In the genomic region with DNA sequence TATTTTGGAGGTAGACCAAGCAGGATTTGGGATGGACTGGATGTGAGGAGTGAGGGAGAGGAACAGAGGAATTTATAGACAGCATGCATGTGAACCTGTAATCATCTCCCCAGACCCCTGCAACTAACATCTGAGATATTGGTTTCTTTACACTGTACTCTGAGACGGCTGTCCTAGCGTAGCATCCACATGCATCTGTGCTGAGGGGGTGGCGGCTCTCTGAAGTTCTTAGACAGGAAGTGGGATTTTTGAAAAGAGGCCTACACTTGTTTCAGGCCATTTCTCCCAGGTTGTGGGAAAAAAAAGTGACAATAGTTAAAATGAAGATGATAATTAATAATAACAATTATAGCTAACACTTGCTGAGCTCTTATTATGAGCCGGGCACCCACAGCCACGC, we compare ENCODE assay signal across 15 cellular contexts.
DNase-seq lines count a peak whose midpoint lies in the region; ATAC-seq and TF ChIP-seq lines count a peak whose summit lies in the region.
"Had no signal": no experiment of that assay in that cellular context is flagged by ENCODE, and none has a peak within 500 bp of the region (broad histone marks: within the 10 kb centered on the region; RNA-seq: fewer than 3 reads in every experiment).

No MANE protein-coding gene starts in this region.

- no peak overlapping the region for H3K9ac ChIP-seq in DND-41 (ENCODE audit: low read depth, low read length)

- no peak for TF ChIP-seq EP300 in stomach (IDR thresholded peaks at IDR 0.05)

- no peaks in the 10 kb centered on the region for H3K9me2 ChIP-seq in hepatocyte (replicated peaks; ENCODE audit: insufficient read depth)

- no peaks in the 10 kb centered on the region for H3K9me3 ChIP-seq in DND-41 (ENCODE audit: insufficient read depth, low read length, severe bottlenecking)
- H3K9me3 ChIP-seq in hepatocyte (ENCODE audit: low read depth): no peaks in the 10 kb centered on the region
- H3K9me3 ChIP-seq in stomach: peaks cover 0 to 1% (median 0%) of the 10 kb centered on the region in 4 donors
- no peaks in the 10 kb centered on the region for H3K9me3 ChIP-seq in left lung
- H3K9me3 ChIP-seq: Caco-2 had no signal

- intact Hi-C loops in stomach (cut with DNase I; ENCODE audit: low total_unique reads): no loop called here
- intact Hi-C loops in left colon (cut with DNase I, micrococcal nuclease): no loop called here
- intact Hi-C loops in left lung (cut with DNase I): no loop called here

- TF ChIP-seq CTCF in DND-41 (IDR thresholded peaks at IDR 0.05; ENCODE audit: borderline replicate concordance, extremely low read depth, low read length, poor library complexity, severe bottlenecking) (no peak), hepatocyte (IDR thresholded peaks at IDR 0.05; ENCODE audit: poor library complexity) (no peak), stomach (IDR thresholded peaks at IDR 0.05) (no peak), left lung (IDR thresholded peaks at IDR 0.05) (no peak)

- no peaks in the 10 kb centered on the region for H3K36me3 ChIP-seq in DND-41 (ENCODE audit: insufficient read depth, low read length)
- H3K36me3 ChIP-seq in hepatocyte (replicated peaks; ENCODE audit: insufficient read depth, low read depth): no peaks in the 10 kb centered on the region
- H3K36me3 ChIP-seq in stomach: no peaks in the 10 kb centered on the region
- H3K36me3 ChIP-seq in left lung: no peaks in the 10 kb centered on the region

- DNase-seq in DND-41: peak; percentile 69
- peak; percentile 53 for DNase-seq in Jurkat, Clone E6-1 (ENCODE audit: low read depth, low spot score)
- DNase-seq in hepatocyte (ENCODE audit: low spot score): no peak
- DNase-seq in stomach: no peak
- DNase-seq in left colon: no peak
- no peak for DNase-seq in AG20443 (ENCODE audit: low spot score)
- DNase-seq in left lung: no peak
- DNase-seq: ACHN; AML-193; Caco-2; CD4-positive, alpha-beta T cell; GDM1; GOT3; H7; IMR-90 had no signal

- H3K4me3 ChIP-seq in DND-41 (ENCODE audit: low read depth in 1 of 2, low read length in 2 of 2) (no peak overlapping the region), hepatocyte (no peak overlapping the region), stomach (no peak overlapping the region), left lung (no peak overlapping the region)
- H3K4me3 ChIP-seq in Jurkat, Clone E6-1 (ENCODE audit: low read length): no peak overlapping the region

- H3K27me3 ChIP-seq in DND-41 (ENCODE audit: insufficient read depth, low read length, poor library complexity): no peaks in the 10 kb centered on the region
- no peaks in the 10 kb centered on the region for H3K27me3 ChIP-seq in hepatocyte
- no peaks in the 10 kb centered on the region for H3K27me3 ChIP-seq in stomach
- no peaks in the 10 kb centered on the region for H3K27me3 ChIP-seq in left lung

- ATAC-seq in DND-41 (ENCODE audit: insufficient read depth, low read depth): peak; percentile 95
- no peak for ATAC-seq in left colon
- no peak for ATAC-seq in left lung

- H3K4me1 ChIP-seq in DND-41 (ENCODE audit: insufficient read depth, low read length): peaks cover 13% of the 10 kb centered on the region
- peaks cover 48% of the 10 kb centered on the region for H3K4me1 ChIP-seq in hepatocyte (ENCODE audit: insufficient read depth)
- peaks cover 27 to 45% (median 41%) of the 10 kb centered on the region in 4 donors for H3K4me1 ChIP-seq in stomach
- no peaks in the 10 kb centered on the region for H3K4me1 ChIP-seq in left lung

- H4K20me1 ChIP-seq in DND-41 (ENCODE audit: insufficient read depth, low read length) (no peaks in the 10 kb centered on the region), hepatocyte (ENCODE audit: insufficient read depth, poor library complexity, severe bottlenecking) (no peaks in the 10 kb centered on the region)

- TF ChIP-seq POLR2A in stomach (IDR thresholded peaks at IDR 0.05): no peak

- WGBS in hepatocyte (ENCODE audit: low lambda C conversion rate, missing lambda C conversion rate): 83% methylated on average over 5 of the region's 5 CpGs
- 84 to 90% (median 85%) methylated on average over 5 of the region's 5 CpGs for WGBS in stomach, 5 donors

- H2AFZ ChIP-seq in DND-41 (ENCODE audit: low read depth, low read length) (peak overlapping the region; percentile 55; the same call in 1 of the 2 replicates), hepatocyte (no peak overlapping the region)

- no peak overlapping the region for H3K4me2 ChIP-seq in DND-41 (ENCODE audit: insufficient read depth, low read length)
- H3K4me2 ChIP-seq in hepatocyte: no peak overlapping the region

- no peaks in the 10 kb centered on the region for H3K79me2 ChIP-seq in DND-41 (ENCODE audit: insufficient read depth, low read length)
- H3K79me2 ChIP-seq in hepatocyte: no peaks in the 10 kb centered on the region

- H3K27ac ChIP-seq in DND-41 (ENCODE audit: low read length): no peak overlapping the region; the same call in 1 of the 2 replicates
- H3K27ac ChIP-seq in hepatocyte: peak overlapping the region; percentile 91
- peak overlapping the region; percentile 72 to 91 (median 88) for H3K27ac ChIP-seq in stomach
- H3K27ac ChIP-seq in left lung: no peak overlapping the region

Comparison
In these comparisons a context has a peak if more than half of its experiments do, and no peak if none do; other contexts are left out.
1. DNase-seq: peak in DND-41 (single experiment) and Jurkat, Clone E6-1 (single experiment); none in hepatocyte (single experiment), stomach (single experiment), left colon (0 of 2), AG20443 (single experiment) and left lung (0 of 2).
2. H3K27ac ChIP-seq: peak in hepatocyte (single experiment) and stomach (5 of 5); none in DND-41 (single experiment) and left lung (0 of 2).